ENCODE assay signal across 9 cellular contexts in the genomic region with DNA sequence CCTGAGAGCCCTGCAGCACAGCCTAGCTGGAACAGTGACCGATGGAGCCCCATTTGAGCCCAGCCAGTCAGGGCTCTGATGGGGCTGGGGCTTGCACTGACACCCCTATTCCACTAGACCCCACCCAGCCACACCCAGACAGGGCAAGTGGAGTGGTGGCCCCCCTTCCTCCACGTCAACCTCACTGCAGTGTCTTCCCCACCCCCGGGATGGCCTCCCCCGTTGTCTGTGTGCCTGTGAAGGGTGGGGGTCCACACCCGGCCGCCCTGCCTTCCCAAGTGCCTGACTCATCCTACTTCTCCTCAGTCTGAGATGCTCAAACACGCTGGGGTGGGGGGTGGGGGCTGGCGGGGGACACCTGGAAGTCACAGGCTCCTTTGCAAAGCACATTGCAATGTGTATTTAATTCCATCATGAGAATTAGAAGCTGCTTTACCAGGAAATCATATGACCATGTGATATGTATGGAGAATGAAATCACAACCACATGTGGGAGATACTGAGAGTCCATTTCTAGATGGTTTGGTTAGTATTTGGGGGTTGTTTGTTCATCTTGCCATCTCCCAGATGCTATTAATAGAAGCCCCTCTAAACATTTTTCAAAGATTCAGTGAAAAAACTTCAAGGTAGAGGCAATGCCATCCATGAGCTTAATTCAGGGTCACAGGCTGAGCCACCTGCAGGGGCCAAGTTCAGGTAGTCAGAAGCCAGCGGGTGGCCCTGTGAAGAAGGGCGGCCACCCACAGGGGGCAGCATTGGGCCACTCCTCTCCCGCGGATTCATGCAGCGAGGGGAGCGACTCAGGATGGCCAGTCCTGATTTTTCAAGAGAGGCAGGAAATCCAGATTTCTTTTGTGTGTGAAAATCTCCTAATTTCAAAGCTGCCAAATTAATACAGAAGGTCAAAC. TPM values are rescaled to one million over a fixed set of nuclear protein-coding genes. Genes with fewer than 3 reads are reported as not detected.
A peak's percentile ranks its signal among the peaks of the same experiment; 100 is the strongest.
DNase-seq lines count a peak whose midpoint lies in the region; ATAC-seq, FAIRE-seq and TF ChIP-seq lines count a peak whose summit lies in the region.
"Had no signal": no experiment of that assay in that cellular context is flagged by ENCODE, and none has a peak within 500 bp of the region (broad histone marks: within the 10 kb centered on the region; RNA-seq: fewer than 3 reads in every experiment).

No MANE protein-coding gene starts in this region.

- H3K27me3 Mint-ChIP-seq in activated T-cell treated with anti-CD3 and anti-CD28 coated beads, Interleukin-2, amount 50 U/mL, for 24 hours: peaks cover 7% of the 10 kb centered on the region
- peaks cover 6% of the 10 kb centered on the region for H3K27me3 Mint-ChIP-seq in neural progenitor cell (ENCODE audit: insufficient read depth, low read depth)
- H3K27me3 Mint-ChIP-seq in type B pancreatic cell: peaks cover 12% of the 10 kb centered on the region

- H3K36me3 ChIP-seq in NT2/D1 (ENCODE audit: insufficient read depth, insufficient read length, low read length): peaks cover 55% of the 10 kb centered on the region
- no peaks in the 10 kb centered on the region for H3K36me3 ChIP-seq in neural progenitor cell

- no peaks in the 10 kb centered on the region for H3K36me3 Mint-ChIP-seq in activated T-cell treated with anti-CD3 and anti-CD28 coated beads, Interleukin-2, amount 50 U/mL, for 24 hours (ENCODE audit: low read depth)
- H3K36me3 Mint-ChIP-seq in neural progenitor cell (no peaks in the 10 kb centered on the region), type B pancreatic cell (no peaks in the 10 kb centered on the region)

- no peak overlapping the region for H3K27ac Mint-ChIP-seq in activated T-cell treated with anti-CD3 and anti-CD28 coated beads, Interleukin-2, amount 50 U/mL, for 24 hours
- H3K27ac Mint-ChIP-seq in neural progenitor cell: no peak overlapping the region
- H3K27ac Mint-ChIP-seq in type B pancreatic cell: peak overlapping the region; percentile 66

- H3K4me2 ChIP-seq in neural progenitor cell: peak overlapping the region; percentile 88

- no peaks in the 10 kb centered on the region for H3K9me3 Mint-ChIP-seq in activated T-cell treated with anti-CD3 and anti-CD28 coated beads, Interleukin-2, amount 50 U/mL, for 24 hours
- H3K9me3 Mint-ChIP-seq in neural progenitor cell: peaks cover 2% of the 10 kb centered on the region
- no peaks in the 10 kb centered on the region for H3K9me3 Mint-ChIP-seq in type B pancreatic cell

- H3K27me3 ChIP-seq in NT2/D1 (ENCODE audit: insufficient read depth, insufficient read length) (no peaks in the 10 kb centered on the region), neural progenitor cell (peaks cover 8% of the 10 kb centered on the region)

- no peak overlapping the region for H3K27ac ChIP-seq in neural progenitor cell

- no peak for ATAC-seq in HG03039 (IDR thresholded peaks at IDR 0.05; ENCODE audit: unreplicated experiment)

- H3K9me3 ChIP-seq in NT2/D1 (ENCODE audit: insufficient read depth, low read length): no peaks in the 10 kb centered on the region
- no peaks in the 10 kb centered on the region for H3K9me3 ChIP-seq in neural progenitor cell (ENCODE audit: low read depth)

- no peak for TF ChIP-seq POLR2A in H54 (IDR thresholded peaks at IDR 0.05; ENCODE audit: low read depth, low read length)

- H3K4me1 ChIP-seq in NT2/D1 (ENCODE audit: insufficient read depth, insufficient read length) (peaks cover 10% of the 10 kb centered on the region), neural progenitor cell (peaks cover 5% of the 10 kb centered on the region)

- H3K79me2 ChIP-seq in neural progenitor cell (ENCODE audit: low read depth): no peaks in the 10 kb centered on the region

- no peak overlapping the region for H3K4me3 Mint-ChIP-seq in activated T-cell treated with anti-CD3 and anti-CD28 coated beads, Interleukin-2, amount 50 U/mL, for 24 hours
- peak overlapping the region; percentile 78 for H3K4me3 Mint-ChIP-seq in neural progenitor cell
- H3K4me3 Mint-ChIP-seq in type B pancreatic cell: peak overlapping the region; percentile 81

- peak; percentile 92 for TF ChIP-seq CTCF in fibroblast of pulmonary artery (IDR thresholded peaks at IDR 0.05; ENCODE audit: low read length, missing control alignments)
- TF ChIP-seq CTCF in neural progenitor cell (IDR thresholded peaks at IDR 0.05): peak; percentile 87
- TF ChIP-seq CTCF in type B pancreatic cell (conservative IDR thresholded peaks at IDR 0.05): peak; percentile 95

- H3F3A ChIP-seq in neural progenitor cell (ENCODE audit: low read depth): no peaks in the 10 kb centered on the region

- DNase-seq in COLO829 (ENCODE audit: low spot score) (peak; percentile 66), H54 (ENCODE audit: insufficient read length, low spot score) (peak; percentile 67), NT2/D1 (ENCODE audit: low read depth, low spot score) (peak; percentile 67), fibroblast of pulmonary artery (ENCODE audit: low read depth) (peak; percentile 61), neural progenitor cell (ENCODE audit: low spot score) (peak; percentile 79), type B pancreatic cell (ENCODE audit: extremely low spot score, unreplicated experiment) (peak; percentile 87)
- peak; percentile 77 for DNase-seq in activated T-cell treated with anti-CD3 and anti-CD28 coated beads, Interleukin-2, amount 50 U/mL, for 24 hours

- H4K20me1 ChIP-seq in neural progenitor cell (ENCODE audit: low read depth): no peaks in the 10 kb centered on the region

- no peak for FAIRE-seq in H54 (lab: Jason Lieb, UNC)

- H3K4me1 Mint-ChIP-seq in activated T-cell treated with anti-CD3 and anti-CD28 coated beads, Interleukin-2, amount 50 U/mL, for 24 hours (ENCODE audit: low read depth): peaks cover 4% of the 10 kb centered on the region
- H3K4me1 Mint-ChIP-seq in neural progenitor cell (peaks cover 25% of the 10 kb centered on the region), type B pancreatic cell (ENCODE audit: unreplicated experiment) (peaks cover 19% of the 10 kb centered on the region)

- peak overlapping the region; percentile 67 for H2AFZ ChIP-seq in neural progenitor cell (replicated peaks)

- H3K4me3 ChIP-seq in NT2/D1 (ENCODE audit: insufficient read length, low read depth) (peak overlapping the region; percentile 12), fibroblast of pulmonary artery (replicated peaks; ENCODE audit: low read depth, low read length) (no peak overlapping the region), neural progenitor cell (peak overlapping the region; percentile 53)

- H3K9ac ChIP-seq in NT2/D1 (ENCODE audit: insufficient read length, low read depth) (no peak overlapping the region), neural progenitor cell (no peak overlapping the region)

RNA-seq across cellular contexts. Expression of a gene that starts 22.7 kb away (rescaled TPM):
- total RNA-seq in neural progenitor cell (ENCODE audit: low replicate concordance) (23.8 and 49.3 TPM in 2 replicates), type B pancreatic cell (ENCODE audit: low replicate concordance) (34.4 and 48.8 TPM in 2 replicates)

RNA-seq across cellular contexts. Expression of a gene that starts 38.3 kb away (rescaled TPM):
- total RNA-seq in neural progenitor cell (ENCODE audit: low replicate concordance) (0.26 and 2.4 TPM in 2 replicates), type B pancreatic cell (ENCODE audit: low replicate concordance) (0.79 and 0.99 TPM in 2 replicates)
- total RNA-seq: T-helper 1 cell treated with Interleukin-12 subunit alpha and Interleukin-12 subunit beta and Interleukin-4 antibody, amounts not matched to agents 30 ng/mL and 1 ng/mL, for 36 hours had no signal

RNA-seq across cellular contexts. Expression of a gene that starts 41.3 kb away (rescaled TPM):
- total RNA-seq in neural progenitor cell (ENCODE audit: low replicate concordance) (5.6 and 18.4 TPM in 2 replicates), type B pancreatic cell (ENCODE audit: low replicate concordance) (11.5 and 49.4 TPM in 2 replicates)

RNA-seq across cellular contexts. Expression of a gene that starts 57.8 kb away (rescaled TPM):
- total RNA-seq in neural progenitor cell (ENCODE audit: low replicate concordance): 0.31 TPM in 1 of 2 replicates, not detected in the other
- 1.4 and 9.3 TPM in 2 replicates for total RNA-seq in type B pancreatic cell (ENCODE audit: low replicate concordance)
- total RNA-seq: T-helper 1 cell treated with Interleukin-12 subunit alpha and Interleukin-12 subunit beta and Interleukin-4 antibody, amounts not matched to agents 30 ng/mL and 1 ng/mL, for 36 hours had no signal
